In the genomic region with DNA sequence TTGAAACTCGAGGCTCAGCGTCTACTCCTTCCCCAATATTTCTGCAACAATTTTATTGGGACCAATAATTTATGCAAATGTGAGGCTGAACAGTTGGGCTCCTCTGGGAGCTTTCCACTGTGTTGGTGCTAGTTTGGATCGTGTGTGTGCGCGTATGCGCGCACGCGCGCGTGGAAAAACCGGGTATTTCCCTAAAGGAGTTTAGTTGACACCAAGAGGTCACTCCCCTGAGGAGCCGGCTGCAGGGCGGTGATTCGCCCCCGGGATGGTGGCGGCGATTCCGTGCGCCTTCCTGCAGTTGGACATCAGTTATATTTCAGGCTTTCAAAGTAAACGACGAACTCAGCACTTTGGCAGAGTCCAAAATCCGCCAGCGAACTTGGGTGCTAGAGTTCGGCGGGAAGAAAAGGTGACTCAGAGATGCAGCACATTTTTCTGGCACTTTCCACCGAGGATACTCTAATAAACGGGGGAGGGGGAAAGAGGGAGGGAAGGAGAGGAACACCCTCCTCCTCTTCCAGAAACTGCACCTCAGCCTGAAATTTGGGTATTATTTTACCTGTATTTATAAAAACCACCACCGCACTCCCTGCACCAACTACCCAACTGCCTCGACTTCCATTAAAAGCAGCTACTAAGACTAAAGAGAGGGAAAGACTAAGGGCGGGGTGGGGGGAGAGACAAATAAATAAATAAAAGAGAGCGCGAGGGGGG, we compare ENCODE assay signal across 8 cellular contexts.
DNase-seq lines count a peak whose midpoint lies in the region; ATAC-seq, FAIRE-seq and TF ChIP-seq lines count a peak whose summit lies in the region.

No MANE protein-coding gene starts in this region.

- DNase-seq in activated T-cell treated with anti-CD3 and anti-CD28 coated beads, Interleukin-2, amount 50 U/mL, for 4 hours, result no peak
- no peak for DNase-seq in activated T-cell treated with anti-CD3 and anti-CD28 coated beads, Interleukin-2, amount 50 U/mL, for 48 hours
- peak; percentile 35 for DNase-seq in NCI-H1694 (lab: John Stamatoyannopoulos, UW)
- DNase-seq in ascending aorta (ENCODE audit: low spot score in 2 of 2), result no peak
- DNase-seq in keratinocyte (ENCODE audit: low read depth, low spot score), result no peak
- no peak for DNase-seq in stimulated activated effector memory CD8-positive, alpha-beta T cell treated with anti-CD3 and anti-CD28 coated beads, Interleukin-12 subunit alpha, Interleukin-12 subunit beta, amount 100 ng/mL, for 72 hours (ENCODE audit: low spot score in 2 of 2)
- no peak for DNase-seq in hepatic stellate cell (ENCODE audit: low spot score)

- peak overlapping the region; percentile 30 for H2AFZ ChIP-seq in keratinocyte (ENCODE audit: control insufficient read depth, low read length)

- H3K4me1 Mint-ChIP-seq in activated T-cell treated with anti-CD3 and anti-CD28 coated beads, Interleukin-2, amount 50 U/mL, for 4 hours (ENCODE audit: low read depth), result peaks cover 4% of the 10 kb centered on the region
- H3K4me1 Mint-ChIP-seq in stimulated activated effector memory CD8-positive, alpha-beta T cell treated with anti-CD3 and anti-CD28 coated beads, Interleukin-12 subunit alpha, Interleukin-12 subunit beta, amount 100 ng/mL, for 72 hours, result peaks cover 5% of the 10 kb centered on the region

- no peaks in the 10 kb centered on the region for H3K9me1 ChIP-seq in keratinocyte (ENCODE audit: control insufficient read depth, extremely low read depth, insufficient read depth, low read length)

- no peaks in the 10 kb centered on the region for H3K79me2 ChIP-seq in keratinocyte (ENCODE audit: control insufficient read depth, insufficient read depth, low read length)

- ATAC-seq in activated T-cell treated with anti-CD3 and anti-CD28 coated beads, Interleukin-2, amount 50 U/mL, for 4 hours, result no peak
- ATAC-seq in stimulated activated effector memory CD8-positive, alpha-beta T cell treated with anti-CD3 and anti-CD28 coated beads, Interleukin-12 subunit alpha, Interleukin-12 subunit beta, amount 100 ng/mL, for 72 hours, result no peak
- ATAC-seq in HG03520 (IDR thresholded peaks at IDR 0.05; ENCODE audit: unreplicated experiment), result no peak

- H3K27ac ChIP-seq in ascending aorta (no peak overlapping the region), keratinocyte (ENCODE audit: control insufficient read depth, insufficient read depth, low read length) (no peak overlapping the region)

- peaks cover 0 to 3% of the 10 kb centered on the region in 2 donors for H3K4me1 ChIP-seq in ascending aorta
- H3K4me1 ChIP-seq in keratinocyte (ENCODE audit: control insufficient read depth, extremely low read depth, insufficient read depth, low read length), result peaks cover 4% of the 10 kb centered on the region

- peak overlapping the region; percentile 42 to 44 for H3K4me3 ChIP-seq in ascending aorta
- peak overlapping the region; percentile 25 to 69 (median 68) for H3K4me3 ChIP-seq in keratinocyte (ENCODE audit: control insufficient read depth in 2 of 3, extremely low read depth in 1 of 3, insufficient read depth in 2 of 3, low read depth in 1 of 3, low read length in 3 of 3)

- TF ChIP-seq CTCF in ascending aorta (IDR thresholded peaks at IDR 0.05), result no peak
- TF ChIP-seq CTCF in keratinocyte (optimal IDR thresholded peaks at IDR 0.05 in 1 of 3, IDR thresholded peaks at IDR 0.05 in 1 of 3, conservative IDR thresholded peaks at IDR 0.05 in 1 of 3; ENCODE audit: extremely low read depth in 1 of 3, insufficient read depth in 2 of 3, low read length in 3 of 3), result no peak

- H3K36me3 Mint-ChIP-seq in activated T-cell treated with anti-CD3 and anti-CD28 coated beads, Interleukin-2, amount 50 U/mL, for 4 hours (ENCODE audit: insufficient read depth), result no peaks in the 10 kb centered on the region
- H3K36me3 Mint-ChIP-seq in stimulated activated effector memory CD8-positive, alpha-beta T cell treated with anti-CD3 and anti-CD28 coated beads, Interleukin-12 subunit alpha, Interleukin-12 subunit beta, amount 100 ng/mL, for 72 hours, result no peaks in the 10 kb centered on the region

- H4K20me1 ChIP-seq in keratinocyte (ENCODE audit: control insufficient read depth, extremely low read depth, insufficient read depth, low read length), result no peaks in the 10 kb centered on the region

- no peak overlapping the region for H3K27ac Mint-ChIP-seq in stimulated activated effector memory CD8-positive, alpha-beta T cell treated with anti-CD3 and anti-CD28 coated beads, Interleukin-12 subunit alpha, Interleukin-12 subunit beta, amount 100 ng/mL, for 72 hours

- H3K9me3 Mint-ChIP-seq in activated T-cell treated with anti-CD3 and anti-CD28 coated beads, Interleukin-2, amount 50 U/mL, for 4 hours, result no peaks in the 10 kb centered on the region
- no peaks in the 10 kb centered on the region for H3K9me3 Mint-ChIP-seq in stimulated activated effector memory CD8-positive, alpha-beta T cell treated with anti-CD3 and anti-CD28 coated beads, Interleukin-12 subunit alpha, Interleukin-12 subunit beta, amount 100 ng/mL, for 72 hours

- H3K9me3 ChIP-seq in ascending aorta (no peaks in the 10 kb centered on the region), keratinocyte (ENCODE audit: control insufficient read depth, low read depth, low read length) (no peaks in the 10 kb centered on the region)

- FAIRE-seq in keratinocyte (lab: Jason Lieb, UNC), result no peak

- H3K36me3 ChIP-seq in ascending aorta (no peaks in the 10 kb centered on the region), keratinocyte (ENCODE audit: control insufficient read depth in 2 of 2, extremely low read depth in 1 of 2, insufficient read depth in 2 of 2, low read length in 2 of 2) (no peaks in the 10 kb centered on the region)

- dilution Hi-C loops in keratinocyte (cut with MboI; ENCODE audit: extremely low pct_ligation_motif_present, low sequenced_read_pairs), result no loop called here

- no peak overlapping the region for H3K9ac ChIP-seq in keratinocyte (ENCODE audit: control insufficient read depth, extremely low read depth, insufficient read depth, low read length)

- H3K27me3 ChIP-seq in ascending aorta (no peaks in the 10 kb centered on the region), keratinocyte (ENCODE audit: control insufficient read depth, extremely low read depth, insufficient read depth, low read length) (peaks cover 23% of the 10 kb centered on the region)

- H3K27me3 Mint-ChIP-seq in activated T-cell treated with anti-CD3 and anti-CD28 coated beads, Interleukin-2, amount 50 U/mL, for 4 hours (ENCODE audit: low read depth), result peaks cover 34% of the 10 kb centered on the region

- H3K4me3 Mint-ChIP-seq in activated T-cell treated with anti-CD3 and anti-CD28 coated beads, Interleukin-2, amount 50 U/mL, for 4 hours, result peak overlapping the region; percentile 24
- peak overlapping the region; percentile 50 for H3K4me3 Mint-ChIP-seq in stimulated activated effector memory CD8-positive, alpha-beta T cell treated with anti-CD3 and anti-CD28 coated beads, Interleukin-12 subunit alpha, Interleukin-12 subunit beta, amount 100 ng/mL, for 72 hours

- intact Hi-C loops in ascending aorta (cut with DNase I), result no loop called here

- H3K4me2 ChIP-seq in keratinocyte (ENCODE audit: control insufficient read depth, extremely low read depth, insufficient read depth, low read depth, low read length), result peak overlapping the region; percentile 90
